1 cellular context compared by ENCODE assay signal in genomic region chr17:29615048-29615385, GRCh38.
A peak's percentile ranks its signal among the peaks of the same experiment; 100 is the strongest.
TF ChIP-seq lines count a peak whose summit lies in the region.

No MANE protein-coding gene starts in this region.

TF ChIP-seq in GM12878, 131 proteins besides CTCF, POLR2A, EP300 and RAD21:
- TF ChIP-seq TAF1 (IDR thresholded peaks at IDR 0.05; ENCODE audit: borderline replicate concordance, low read depth, low read length) (no peak), CHD2 (IDR thresholded peaks at IDR 0.05; ENCODE audit: borderline replicate concordance, low read depth, low read length) (0 out of 2 replicates have a peak, but pooled peaks have one; percentile 22)
